1 cellular context compared by ENCODE assay signal in genomic region chr1:206505702-206506375, GRCh38.
TF ChIP-seq lines count a peak whose summit lies in the region.

No MANE protein-coding gene starts in this region.

TF ChIP-seq in HCT116, 20 proteins besides CTCF, POLR2A, EP300 and RAD21 (continued from another document):
- no peak for TF ChIP-seq REST (IDR thresholded peaks at IDR 0.05; ENCODE audit: low read depth)
- TF ChIP-seq SP1 (IDR thresholded peaks at IDR 0.05; ENCODE audit: low read depth), result no peak
- TF ChIP-seq JUND (IDR thresholded peaks at IDR 0.05), result no peak
- TF ChIP-seq EZH2phosphoT487 (IDR thresholded peaks at IDR 0.05; ENCODE audit: borderline replicate concordance), result no peak
- no peak for TF ChIP-seq ZNF274 (IDR thresholded peaks at IDR 0.05; ENCODE audit: low read depth, low read length)
- TF ChIP-seq CBX3 (IDR thresholded peaks at IDR 0.05; ENCODE audit: low read depth), result no peak
